In the genomic region with DNA sequence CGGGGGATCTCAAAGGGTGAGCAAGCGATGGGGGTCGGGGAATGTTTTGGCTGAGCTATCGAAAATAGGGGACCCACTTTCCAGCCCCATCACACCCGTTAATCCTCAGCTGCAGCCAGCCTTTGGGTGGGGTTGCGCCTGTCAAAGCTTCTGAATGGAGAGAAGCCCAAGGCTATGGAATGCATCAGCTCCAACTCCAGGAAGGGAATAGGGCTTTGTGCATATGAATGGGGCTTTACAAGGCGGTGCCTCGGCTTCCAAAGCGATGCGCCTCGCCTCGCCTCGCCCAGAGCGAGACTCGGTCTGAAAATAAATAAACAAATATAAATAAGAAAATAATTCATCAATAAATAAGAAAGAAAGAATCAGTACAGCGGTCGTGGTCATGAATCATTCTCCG, we compare ENCODE assay signal across 25 cellular contexts.
"Had no signal": no experiment of that assay in that cellular context is flagged by ENCODE, and none has a peak within 500 bp of the region (broad histone marks: within the 10 kb centered on the region; RNA-seq: fewer than 3 reads in every experiment).

No MANE protein-coding gene starts in this region.

- H3K9ac ChIP-seq: neural progenitor cell had no signal

- H3K27ac ChIP-seq: coronary artery, esophagus muscularis mucosa, foreskin keratinocyte, gastroesophageal sphincter, heart left ventricle, hepatocyte, left lung, neural progenitor cell, prostate gland, sigmoid colon, stomach, thyroid gland, vagina had no signal

- H3K4me2 ChIP-seq: hepatocyte, neural progenitor cell had no signal

- ATAC-seq: foreskin keratinocyte; gastroesophageal sphincter; heart left ventricle; left lung; naive thymus-derived CD4-positive, alpha-beta T cell; right cardiac atrium; stimulated activated effector memory CD8-positive, alpha-beta T cell treated with anti-CD3 and anti-CD28 coated beads, Interleukin-12 subunit alpha, Interleukin-12 subunit beta, amount 100 ng/mL, for 72 hours had no signal

- H2AFZ ChIP-seq: hepatocyte, neural progenitor cell had no signal

- H3K4me3 ChIP-seq: coronary artery, esophagus muscularis mucosa, gastroesophageal sphincter, heart left ventricle, hepatocyte, left lung, neural progenitor cell, prostate gland, sigmoid colon, stomach, thyroid gland, vagina had no signal

- DNase-seq: dermis blood vessel endothelial cell; effector memory CD4-positive, alpha-beta T cell; foreskin keratinocyte; heart left ventricle; kidney; left lung; mesenchymal stem cell; midbrain; naive thymus-derived CD4-positive, alpha-beta T cell; right cardiac atrium; sigmoid colon; stimulated activated CD4-positive, alpha-beta T cell treated with anti-CD3 and anti-CD28 coated beads, Interleukin-2, amount 100 ng/mL, for 24 hours; stimulated activated CD4-positive, alpha-beta T cell treated with anti-CD3 and anti-CD28 coated beads, Interleukin-4, amount 100 ng/mL, for 24 hours; stimulated activated naive CD4-positive, alpha-beta T cell treated with Interleukin-2 at 50 U/mL for 16 hours; stomach; thyroid gland; trophoblast cell had no signal

- H3K36me3 ChIP-seq: esophagus muscularis mucosa, gastroesophageal sphincter, heart left ventricle, left lung, neural progenitor cell, prostate gland, sigmoid colon, stomach, thyroid gland, vagina had no signal

- H3K27me3 ChIP-seq: foreskin keratinocyte, hepatocyte, neural progenitor cell, thyroid gland, vagina had no signal

- H3K4me1 ChIP-seq: esophagus muscularis mucosa, foreskin keratinocyte, gastroesophageal sphincter, heart left ventricle, left lung, neural progenitor cell, prostate gland, sigmoid colon, stomach, thyroid gland, vagina had no signal

- H3K79me2 ChIP-seq: hepatocyte had no signal

- H3K9me3 ChIP-seq: esophagus muscularis mucosa, gastroesophageal sphincter, prostate gland, sigmoid colon, thyroid gland, vagina had no signal
